8 cellular contexts compared by ENCODE assay signal in genomic region chr15:99704444-99704838, GRCh38. TPM values are rescaled to one million over a fixed set of nuclear protein-coding genes. Genes with fewer than 3 reads are reported as not detected.
A peak's percentile ranks its signal among the peaks of the same experiment; 100 is the strongest.
DNase-seq lines count a peak whose midpoint lies in the region; ATAC-seq and TF ChIP-seq lines count a peak whose summit lies in the region.

No MANE protein-coding gene starts in this region.

- H3K27me3 ChIP-seq in prostate gland (replicated peaks; ENCODE audit: insufficient read depth), result no peaks in the 10 kb centered on the region

- H3K4me1 Mint-ChIP-seq in activated naive CD8-positive, alpha-beta T cell (ENCODE audit: low read depth), result peaks cover 59% of the 10 kb centered on the region

- H3K36me3 Mint-ChIP-seq in activated naive CD8-positive, alpha-beta T cell, result peaks cover 5% of the 10 kb centered on the region

- ATAC-seq in GM19397 (IDR thresholded peaks at IDR 0.05; ENCODE audit: unreplicated experiment) (peak; percentile 72), HG03442 (IDR thresholded peaks at IDR 0.05; ENCODE audit: unreplicated experiment) (peak; percentile 67), Right ventricle myocardium superior (ENCODE audit: poor library complexity) (peak; percentile 85)

- WGBS in prostate gland, result 27% methylated on average over 3 of the region's 3 CpGs

- intact Hi-C loops in Right ventricle myocardium superior (cut with DNase I) (loop anchor here (5.0 to 10.0 kb wide), 2 partner anchors 137 to 280 kb away; partner anchors contain the start of gene MEF2A), prostate gland (cut with DNase I) (loop anchor here (2.0 to 10.0 kb wide), 4 partner anchors 137 to 600 kb away; partner anchors contain the start of genes MEF2A and SYNM)

- no peaks in the 10 kb centered on the region for H3K9me3 ChIP-seq in prostate gland

- H3K27ac ChIP-seq in prostate gland, result peak overlapping the region in 1 of 2 donors; percentile 36

- H3K4me3 Mint-ChIP-seq in activated naive CD8-positive, alpha-beta T cell, result no peak overlapping the region

- TF ChIP-seq CTCF in prostate gland (IDR thresholded peaks at IDR 0.05), result peak; percentile 36 to 88 (median 84)

- no peaks in the 10 kb centered on the region for H3K27me3 Mint-ChIP-seq in activated naive CD8-positive, alpha-beta T cell

- DNase-seq in DMS53 (lab: John Stamatoyannopoulos, UW) (peak; percentile 84), NCI-H345 (lab: John Stamatoyannopoulos, UW) (peak; percentile 82), Right ventricle myocardium superior (no peak), prostate gland (ENCODE audit: low spot score) (peak; percentile 76)
- no peak for DNase-seq in effector CD8-positive, alpha-beta T cell (lab: John Stamatoyannopoulos, UW)

- no peaks in the 10 kb centered on the region for H3K36me3 ChIP-seq in prostate gland

- TF ChIP-seq POLR2A in prostate gland (IDR thresholded peaks at IDR 0.05), result no peak

- no peak overlapping the region for H3K4me3 ChIP-seq in prostate gland

- H3K9me3 Mint-ChIP-seq in activated naive CD8-positive, alpha-beta T cell (ENCODE audit: low read depth), result no peaks in the 10 kb centered on the region

- H3K4me1 ChIP-seq in prostate gland (replicated peaks), result no peaks in the 10 kb centered on the region

- H3K27ac Mint-ChIP-seq in activated naive CD8-positive, alpha-beta T cell, result peak overlapping the region; percentile 2

RNA-seq across cellular contexts. Expression of gene LYSMD4, which starts 28.8 kb away (rescaled TPM):
- total RNA-seq in Right ventricle myocardium superior (9.8 TPM), prostate gland (10 to 100 TPM in 1 of 2 donors, 1 to 10 TPM in 1; 2.7 to 21.1 TPM)

Comparison
In these comparisons a context has a peak if more than half of its experiments do, and no peak if none do; other contexts are left out.
1. DNase-seq: peak in DMS53 (single experiment), NCI-H345 (single experiment) and prostate gland (single experiment); none in Right ventricle myocardium superior (single experiment) and effector CD8-positive, alpha-beta T cell (single experiment).
2. Peak in every context shown above with its lines, with median percentiles within 50 percentile points of each other: ATAC-seq.